Comparison of ENCODE assay signal across 31 cellular contexts in the genomic region with DNA sequence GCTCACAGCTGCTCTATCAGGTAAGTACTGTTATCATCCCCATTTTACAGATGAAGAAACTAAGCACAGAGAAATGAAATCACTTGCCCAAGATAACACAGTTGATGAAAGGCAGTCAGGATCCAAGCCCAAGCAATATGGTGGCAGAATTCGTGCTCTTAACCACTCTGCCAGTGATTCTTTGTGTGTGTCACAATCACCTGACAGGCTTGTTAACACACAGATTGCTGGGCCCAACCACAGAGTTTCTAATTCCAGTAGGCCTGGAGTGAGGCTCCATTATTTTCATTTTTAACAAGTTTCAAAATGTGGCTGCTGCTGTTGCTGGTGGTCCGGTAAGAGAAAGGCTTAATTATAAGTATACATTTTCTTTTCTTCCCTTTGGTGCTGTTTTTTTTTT.
"Had no signal": no experiment of that assay in that cellular context is flagged by ENCODE, and none has a peak within 500 bp of the region (broad histone marks: within the 10 kb centered on the region; RNA-seq: fewer than 3 reads in every experiment).

No MANE protein-coding gene starts in this region.

- H3K27ac Mint-ChIP-seq: immature natural killer cell; mesothelial cell of epicardium; naive B cell; natural killer cell; nephron progenitor cell; progenitor cell of endocrine pancreas; stimulated activated memory B cell treated with anti-CD40 and anti-IgM and Interleukin-4, amounts not matched to agents 10 μg/mL and 1 μg/mL and 100 μg/mL, for 72 hours had no signal

- H3K36me3 ChIP-seq: left lung, neural progenitor cell, neutrophil, ovary, right atrium auricular region, right lobe of liver, stomach, tibial artery, upper lobe of right lung had no signal

- H2AFZ ChIP-seq: neural progenitor cell had no signal

- H3K4me3 ChIP-seq: left lung, lung, neural progenitor cell, ovary, right atrium auricular region, right lobe of liver, smooth muscle cell, stomach, testis, tibial artery, upper lobe of right lung had no signal

- H3K9me3 Mint-ChIP-seq: immature natural killer cell; mesothelial cell of epicardium; naive B cell; natural killer cell; nephron progenitor cell; neural progenitor cell; stimulated activated memory B cell treated with anti-CD40 and anti-IgM and Interleukin-4, amounts not matched to agents 10 μg/mL and 1 μg/mL and 100 μg/mL, for 72 hours had no signal

- DNase-seq: hypothalamus; immature natural killer cell; kidney; left colon; left lung; mesendoderm; naive B cell; natural killer cell; nephron progenitor cell; occipital lobe; ovary; right lobe of liver; stimulated activated CD4-positive, alpha-beta T cell treated with anti-CD3 and anti-CD28 coated beads, Interleukin-1b, Interleukin-23, amount 100 ng/mL, for 48 hours; stimulated activated CD4-positive, alpha-beta T cell treated with anti-CD3 and anti-CD28 coated beads, Interleukin-2, amount 100 ng/mL, for 48 hours; stimulated activated CD4-positive, alpha-beta T cell treated with anti-CD3 and anti-CD28 coated beads, Interleukin-4, amount 100 ng/mL, for 4 hours; stimulated activated CD8-positive, alpha-beta memory T cell treated with anti-CD3 and anti-CD28 coated beads, Interleukin-4, amount 100 ng/mL, for 48 hours; stimulated activated naive CD4-positive, alpha-beta T cell treated with Interleukin-2 at 50 U/mL for 16 hours; stomach; testis; tibial artery; trophoblast cell; upper lobe of right lung had no signal

- H3K36me3 Mint-ChIP-seq: naive B cell, natural killer cell had no signal

- H3K9ac ChIP-seq: neural progenitor cell had no signal

- H3K4me1 Mint-ChIP-seq: immature natural killer cell; naive B cell; natural killer cell; stimulated activated memory B cell treated with anti-CD40 and anti-IgM and Interleukin-4, amounts not matched to agents 10 μg/mL and 1 μg/mL and 100 μg/mL, for 72 hours had no signal

- ATAC-seq: left colon; natural killer cell; right lobe of liver; stimulated activated memory B cell treated with anti-CD40 and anti-IgM and Interleukin-4, amounts not matched to agents 10 μg/mL and 1 μg/mL and 100 μg/mL, for 72 hours; upper lobe of right lung had no signal

- H3K4me1 ChIP-seq: neural progenitor cell, right lobe of liver, testis had no signal

- H3K9me3 ChIP-seq: left lung, neutrophil, ovary, right atrium auricular region, right lobe of liver, stomach, testis, tibial artery, upper lobe of right lung had no signal

- H3K4me2 ChIP-seq: neural progenitor cell, smooth muscle cell had no signal

- FAIRE-seq: kidney, urothelium cell line had no signal

- H3K27me3 ChIP-seq: left lung, neural progenitor cell, neutrophil, ovary, right atrium auricular region, right lobe of liver, stomach, testis, tibial artery, upper lobe of right lung had no signal

- H3K4me3 Mint-ChIP-seq: immature natural killer cell; mesothelial cell of epicardium; natural killer cell; nephron progenitor cell; neural progenitor cell; stimulated activated memory B cell treated with anti-CD40 and anti-IgM and Interleukin-4, amounts not matched to agents 10 μg/mL and 1 μg/mL and 100 μg/mL, for 72 hours had no signal

- H3K27me3 Mint-ChIP-seq: naive B cell; progenitor cell of endocrine pancreas; stimulated activated memory B cell treated with anti-CD40 and anti-IgM and Interleukin-4, amounts not matched to agents 10 μg/mL and 1 μg/mL and 100 μg/mL, for 72 hours had no signal

- H3K27ac ChIP-seq: neural progenitor cell, neutrophil, ovary, right atrium auricular region, right lobe of liver, stomach, testis, upper lobe of right lung had no signal
